Comparison of ENCODE assay signal across 11 cellular contexts in genomic region chr2:110106642-110107041, GRCh38. TPM values are rescaled to one million over a fixed set of nuclear protein-coding genes. Genes with fewer than 3 reads are reported as not detected.
DNase-seq lines count a peak whose midpoint lies in the region; ATAC-seq and TF ChIP-seq lines count a peak whose summit lies in the region.
"Had no signal": no experiment of that assay in that cellular context is flagged by ENCODE, and none has a peak within 500 bp of the region (broad histone marks: within the 10 kb centered on the region; RNA-seq: fewer than 3 reads in every experiment).

No MANE protein-coding gene starts in this region.

- H3K27me3 ChIP-seq in heart right ventricle (no peaks in the 10 kb centered on the region), hepatocyte (no peaks in the 10 kb centered on the region), uterus (no peaks in the 10 kb centered on the region), mesendoderm (ENCODE audit: insufficient read depth, low read length, poor library complexity) (no peaks in the 10 kb centered on the region)

- no peak overlapping the region for H4K8ac ChIP-seq in mesendoderm (ENCODE audit: low read depth, low read length)

- H3K4me1 ChIP-seq in heart right ventricle (peaks cover 0 to 79% (median 20%) of the 10 kb centered on the region in 9 donors), hepatocyte (ENCODE audit: insufficient read depth) (peaks cover 28% of the 10 kb centered on the region), uterus (no peaks in the 10 kb centered on the region), mesendoderm (ENCODE audit: control insufficient read depth, low read depth, low read length) (no peaks in the 10 kb centered on the region)

- H3K79me1 ChIP-seq in mesendoderm (ENCODE audit: low read length) = no peaks in the 10 kb centered on the region

- H3K9me3 ChIP-seq in heart right ventricle (peaks cover 0 to 7% (median 0%) of the 10 kb centered on the region in 11 donors), hepatocyte (ENCODE audit: low read depth) (no peaks in the 10 kb centered on the region), uterus (no peaks in the 10 kb centered on the region)
- H3K9me3 ChIP-seq: neutrophil had no signal

- H3K18ac ChIP-seq in mesendoderm (ENCODE audit: low read length) = no peak overlapping the region

- no peak overlapping the region for H3K4me2 ChIP-seq in hepatocyte
- no peak overlapping the region for H3K4me2 ChIP-seq in mesendoderm (ENCODE audit: low read length)

- TF ChIP-seq POLR2A in uterus (IDR thresholded peaks at IDR 0.05) = no peak

- no peak for DNase-seq in heart right ventricle
- DNase-seq in left cardiac atrium = no peak
- DNase-seq in hepatocyte (ENCODE audit: low spot score) = no peak
- DNase-seq in uterus = no peak
- no peak for DNase-seq in mesendoderm
- DNase-seq: NK-92 treated with Interleukin-12 subunit alpha and Interleukin-12 subunit beta, amount 100 ng/mL, for 24 hours; stimulated activated CD4-positive, alpha-beta T cell treated with anti-CD3 and anti-CD28 coated beads, Interleukin-2, amount 100 ng/mL, for 48 hours had no signal

- ATAC-seq in heart right ventricle (peak in 2 of 8 donors; percentile 43), left cardiac atrium (no peak), GM21423 (IDR thresholded peaks at IDR 0.05; ENCODE audit: unreplicated experiment) (no peak), GM18907 (IDR thresholded peaks at IDR 0.05; ENCODE audit: unreplicated experiment) (no peak)

- no peaks in the 10 kb centered on the region for H3K9me2 ChIP-seq in hepatocyte (replicated peaks; ENCODE audit: insufficient read depth)

- H2AFZ ChIP-seq in hepatocyte = no peak overlapping the region

- WGBS in heart right ventricle, 2 donors = 62 to 71% methylated on average over 6 of the region's 6 CpGs
- 77% methylated on average over 6 of the region's 6 CpGs for WGBS in hepatocyte (ENCODE audit: low lambda C conversion rate, missing lambda C conversion rate)
- WGBS in mesendoderm (ENCODE audit: extremely low coverage, insufficient coverage, low lambda C conversion rate) = no CpG with 5 or more reads among the region's 6 CpGs

- no peaks in the 10 kb centered on the region for H4K20me1 ChIP-seq in hepatocyte (ENCODE audit: insufficient read depth, poor library complexity, severe bottlenecking)

- no peak overlapping the region for H3K56ac ChIP-seq in mesendoderm (ENCODE audit: low read length)

- H3K9ac ChIP-seq in mesendoderm (ENCODE audit: low read length) = no peak overlapping the region

- H4K5ac ChIP-seq in mesendoderm (ENCODE audit: low read length) = no peak overlapping the region

- H3K36me3 ChIP-seq in heart right ventricle (peaks cover 0 to 5% (median 0%) of the 10 kb centered on the region in 9 donors), hepatocyte (replicated peaks; ENCODE audit: insufficient read depth, low read depth) (no peaks in the 10 kb centered on the region), uterus (no peaks in the 10 kb centered on the region), mesendoderm (ENCODE audit: control insufficient read depth, insufficient read depth, low read length) (no peaks in the 10 kb centered on the region)
- H3K36me3 ChIP-seq: neutrophil had no signal

- peak overlapping the region in 7 of 10 donors; percentile 16 to 95 (median 30) for H3K27ac ChIP-seq in heart right ventricle
- H3K27ac ChIP-seq in VCaP = peak overlapping the region; percentile 75
- H3K27ac ChIP-seq in hepatocyte = peak overlapping the region; percentile 89
- peak overlapping the region; percentile 1 to 28 for H3K27ac ChIP-seq in uterus
- no peak overlapping the region for H3K27ac ChIP-seq in mesendoderm (ENCODE audit: low read depth, low read length)
- H3K27ac ChIP-seq: neutrophil had no signal

- H3K4me3 ChIP-seq in heart right ventricle = no peak overlapping the region
- no peak overlapping the region for H3K4me3 ChIP-seq in hepatocyte
- no peak overlapping the region for H3K4me3 ChIP-seq in uterus
- H3K4me3 ChIP-seq in mesendoderm (ENCODE audit: low read length) = no peak overlapping the region

- H2AK5ac ChIP-seq in mesendoderm (ENCODE audit: low read length) = no peak overlapping the region

- H3K4ac ChIP-seq in mesendoderm (ENCODE audit: low read depth, low read length) = no peak overlapping the region

- H2BK120ac ChIP-seq in mesendoderm (ENCODE audit: low read depth, low read length) = no peak overlapping the region

- intact Hi-C loops in heart right ventricle (cut with DNase I) = no loop called here
- intact Hi-C loops in left cardiac atrium (cut with DNase I) = no loop called here
- intact Hi-C loops in uterus (cut with DNase I; ENCODE audit: low total_unique reads) = no loop called here

- H2BK5ac ChIP-seq in mesendoderm (ENCODE audit: low read length) = no peak overlapping the region

- TF ChIP-seq CTCF in heart right ventricle (IDR thresholded peaks at IDR 0.05) = no peak
- no peak for TF ChIP-seq CTCF in VCaP (conservative IDR thresholded peaks at IDR 0.05)
- no peak for TF ChIP-seq CTCF in hepatocyte (IDR thresholded peaks at IDR 0.05; ENCODE audit: poor library complexity)
- TF ChIP-seq CTCF in uterus (IDR thresholded peaks at IDR 0.05) = no peak

- no peak overlapping the region for H3K23ac ChIP-seq in mesendoderm (ENCODE audit: low read length)

- H3K79me2 ChIP-seq in hepatocyte (peaks cover 38% of the 10 kb centered on the region), mesendoderm (ENCODE audit: control insufficient read depth, insufficient read depth, low read length) (no peaks in the 10 kb centered on the region)

- H2BK15ac ChIP-seq in mesendoderm (replicated peaks; ENCODE audit: low read depth) = no peak overlapping the region

RNA-seq across cellular contexts. Expression of gene MALL, which starts 9.0 kb away (rescaled TPM):
- total RNA-seq in heart right ventricle = 10 to 100 TPM in 6 of 10 donors, 1 to 10 TPM in 4; 7.2 to 43.6 (median 11.4) TPM
- 10 to 100 TPM in 1 of 2 donors, 1 to 10 TPM in 1; 6.8 to 15.0 TPM for polyA plus RNA-seq in heart right ventricle
- total RNA-seq in left cardiac atrium = 10 to 100 TPM; 14.0 to 39.1 TPM
- total RNA-seq in hepatocyte = 30.8 and 36.0 TPM in 2 replicates
- polyA plus RNA-seq in hepatocyte = 40.1 and 55.7 TPM in 2 replicates
- 10 to 100 TPM in 3 of 4 donors, under 1 TPM in 1; 0.59 to 46.4 (median 16.4) TPM for total RNA-seq in uterus
- polyA plus RNA-seq in mesendoderm (2013, experiment 1 of 2) = 4.3 TPM
- 3.9 TPM for polyA plus RNA-seq in mesendoderm (2013, experiment 2 of 2)
